Comparison of ENCODE assay signal across 2 cellular contexts in the genomic region with DNA sequence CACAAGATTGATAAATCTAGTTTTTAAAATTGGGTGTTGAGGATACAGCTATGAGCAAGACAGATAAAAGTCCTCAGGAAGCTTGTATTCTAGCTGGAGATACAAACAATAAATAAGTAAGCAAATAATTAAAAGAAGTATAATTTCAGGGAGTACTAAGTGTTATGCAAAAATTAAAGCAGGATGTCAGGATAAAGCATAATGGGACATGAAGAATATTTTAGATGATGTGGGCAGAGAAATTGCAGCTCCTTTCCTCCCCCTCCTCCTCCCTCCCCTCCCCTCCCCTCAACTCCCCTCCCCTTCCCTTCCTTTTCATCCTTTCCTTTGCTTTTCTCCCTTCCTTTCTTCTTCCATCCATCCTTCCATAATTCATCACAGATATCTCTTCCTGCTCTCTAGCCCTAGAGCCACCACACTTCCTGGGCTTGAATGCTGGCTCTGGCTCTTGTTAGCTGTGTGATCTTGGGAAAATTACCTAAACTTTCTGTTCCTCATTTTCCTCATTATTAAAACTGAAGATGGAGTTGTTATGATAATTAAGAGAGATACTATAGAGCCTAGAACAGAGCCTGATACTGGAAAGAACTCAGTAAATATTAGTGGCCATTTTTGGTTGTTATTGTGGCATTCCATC.
TF ChIP-seq lines count a peak whose summit lies in the region.

No MANE protein-coding gene starts in this region.

TF ChIP-seq in GM12878, 131 proteins besides CTCF, POLR2A, EP300 and RAD21 (continued from another document):
- TF ChIP-seq NR2C2 (IDR thresholded peaks at IDR 0.05; ENCODE audit: borderline replicate concordance, control insufficient read depth, insufficient read length, low read depth): no peak
- TF ChIP-seq, protein P1, sequence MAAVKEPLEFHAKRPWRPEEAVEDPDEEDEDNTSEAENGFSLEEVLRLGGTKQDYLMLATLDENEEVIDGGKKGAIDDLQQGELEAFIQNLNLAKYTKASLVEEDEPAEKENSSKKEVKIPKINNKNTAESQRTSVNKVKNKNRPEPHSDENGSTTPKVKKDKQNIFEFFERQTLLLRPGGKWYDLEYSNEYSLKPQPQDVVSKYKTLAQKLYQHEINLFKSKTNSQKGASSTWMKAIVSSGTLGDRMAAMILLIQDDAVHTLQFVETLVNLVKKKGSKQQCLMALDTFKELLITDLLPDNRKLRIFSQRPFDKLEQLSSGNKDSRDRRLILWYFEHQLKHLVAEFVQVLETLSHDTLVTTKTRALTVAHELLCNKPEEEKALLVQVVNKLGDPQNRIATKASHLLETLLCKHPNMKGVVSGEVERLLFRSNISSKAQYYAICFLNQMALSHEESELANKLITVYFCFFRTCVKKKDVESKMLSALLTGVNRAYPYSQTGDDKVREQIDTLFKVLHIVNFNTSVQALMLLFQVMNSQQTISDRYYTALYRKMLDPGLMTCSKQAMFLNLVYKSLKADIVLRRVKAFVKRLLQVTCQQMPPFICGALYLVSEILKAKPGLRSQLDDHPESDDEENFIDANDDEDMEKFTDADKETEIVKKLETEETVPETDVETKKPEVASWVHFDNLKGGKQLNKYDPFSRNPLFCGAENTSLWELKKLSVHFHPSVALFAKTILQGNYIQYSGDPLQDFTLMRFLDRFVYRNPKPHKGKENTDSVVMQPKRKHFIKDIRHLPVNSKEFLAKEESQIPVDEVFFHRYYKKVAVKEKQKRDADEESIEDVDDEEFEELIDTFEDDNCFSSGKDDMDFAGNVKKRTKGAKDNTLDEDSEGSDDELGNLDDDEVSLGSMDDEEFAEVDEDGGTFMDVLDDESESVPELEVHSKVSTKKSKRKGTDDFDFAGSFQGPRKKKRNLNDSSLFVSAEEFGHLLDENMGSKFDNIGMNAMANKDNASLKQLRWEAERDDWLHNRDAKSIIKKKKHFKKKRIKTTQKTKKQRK (IDR thresholded peaks at IDR 0.05; ENCODE audit: low read depth, low read length): no peak

TF ChIP-seq in K562, 482 proteins besides CTCF, POLR2A, EP300 and RAD21 (continued from another document):
- TF ChIP-seq YBX1 (IDR thresholded peaks at IDR 0.05): no peak
- no peak for TF ChIP-seq HDAC6 (IDR thresholded peaks at IDR 0.05; ENCODE audit: low read depth, low read length)
- peak; percentile 56 for TF ChIP-seq HNRNPK (IDR thresholded peaks at IDR 0.05; ENCODE audit: low read depth, low read length, poor library complexity, severe bottlenecking)
- TF ChIP-seq RBM25 (IDR thresholded peaks at IDR 0.05; ENCODE audit: low read depth, low read length, severe bottlenecking): peak; percentile 5
